In the genomic region with DNA sequence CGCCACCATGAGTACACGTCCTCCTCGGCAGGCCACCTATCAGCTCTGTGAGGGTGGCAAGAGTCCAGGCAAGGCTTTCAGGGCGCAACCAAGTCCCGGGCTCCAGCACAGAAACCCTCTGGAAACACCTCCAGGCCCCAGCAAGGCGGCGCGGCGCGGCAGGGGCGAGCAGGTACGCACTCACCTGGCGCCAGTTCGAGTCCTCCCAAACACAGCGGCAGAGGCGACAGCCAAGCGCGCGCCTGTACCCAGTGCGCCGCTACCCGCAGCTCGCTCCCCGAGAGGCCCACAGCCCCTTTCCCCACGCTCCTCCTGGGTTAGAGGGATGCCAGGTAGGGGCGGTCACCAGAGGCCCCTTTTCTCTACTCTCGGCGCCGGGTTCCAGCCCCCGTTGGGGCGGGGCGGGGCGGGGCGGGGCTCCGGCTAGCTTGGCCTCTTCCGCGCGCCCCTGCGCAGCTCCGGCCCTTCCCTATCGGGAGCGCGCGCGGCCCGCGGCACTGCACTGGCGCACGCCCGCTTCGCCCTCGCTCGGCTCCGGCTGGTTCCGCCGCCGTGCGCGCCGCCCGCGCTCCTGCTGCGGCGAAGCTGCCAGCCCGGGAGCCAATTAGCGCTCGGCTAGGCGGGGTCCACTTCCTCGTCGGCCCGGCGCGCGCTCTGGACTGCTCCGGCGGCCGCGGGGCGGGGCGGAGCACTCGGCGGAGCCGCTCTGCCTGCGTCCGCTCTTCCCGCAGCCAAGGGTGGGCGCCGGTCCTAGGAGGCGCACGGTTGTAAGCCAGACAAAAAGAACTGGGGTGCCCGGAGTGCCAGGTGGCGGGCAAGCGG, we compare ENCODE assay signal across 1 cellular context.
TF ChIP-seq lines count a peak whose summit lies in the region.

TSS of gene NMRK1 (minus strand) at position 332 of the 822 bp plus-strand sequence. CDS start 5,040 bp downstream, outside the sequence.
A gene with protein sequence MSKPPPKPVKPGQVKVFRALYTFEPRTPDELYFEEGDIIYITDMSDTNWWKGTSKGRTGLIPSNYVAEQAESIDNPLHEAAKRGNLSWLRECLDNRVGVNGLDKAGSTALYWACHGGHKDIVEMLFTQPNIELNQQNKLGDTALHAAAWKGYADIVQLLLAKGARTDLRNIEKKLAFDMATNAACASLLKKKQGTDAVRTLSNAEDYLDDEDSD (plus strand): TSS at position 691 of the 822 bp plus-strand sequence. CDS start 179 bp downstream, outside the sequence.

TF ChIP-seq in HEK293, 187 proteins besides CTCF, POLR2A, EP300 and RAD21 (continued from another document and continues in another):
- TF ChIP-seq, protein P1, sequence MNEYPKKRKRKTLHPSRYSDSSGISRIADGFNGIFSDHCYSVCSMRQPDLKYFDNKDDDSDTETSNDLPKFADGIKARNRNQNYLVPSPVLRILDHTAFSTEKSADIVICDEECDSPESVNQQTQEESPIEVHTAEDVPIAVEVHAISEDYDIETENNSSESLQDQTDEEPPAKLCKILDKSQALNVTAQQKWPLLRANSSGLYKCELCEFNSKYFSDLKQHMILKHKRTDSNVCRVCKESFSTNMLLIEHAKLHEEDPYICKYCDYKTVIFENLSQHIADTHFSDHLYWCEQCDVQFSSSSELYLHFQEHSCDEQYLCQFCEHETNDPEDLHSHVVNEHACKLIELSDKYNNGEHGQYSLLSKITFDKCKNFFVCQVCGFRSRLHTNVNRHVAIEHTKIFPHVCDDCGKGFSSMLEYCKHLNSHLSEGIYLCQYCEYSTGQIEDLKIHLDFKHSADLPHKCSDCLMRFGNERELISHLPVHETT (tag by site-specific recombination; IDR thresholded peaks at IDR 0.05) = no peak
- TF ChIP-seq ZNF660 (tag by site-specific recombination; IDR thresholded peaks at IDR 0.05) (no peak), ZNF324 (tag by site-specific recombination; IDR thresholded peaks at IDR 0.05) (no peak), PBX3 (CRISPR knock-in tag; IDR thresholded peaks at IDR 0.05) (peak; percentile 56; the same call in 1 of the 2 replicates), ZNF792 (tag by site-specific recombination; IDR thresholded peaks at IDR 0.05) (no peak), ZNF777 (tag by site-specific recombination; IDR thresholded peaks at IDR 0.05; ENCODE audit: borderline replicate concordance) (no peak), ZSCAN16 (tag by site-specific recombination; IDR thresholded peaks at IDR 0.05) (no peak), ZBTB7A (tag by site-specific recombination; IDR thresholded peaks at IDR 0.05; ENCODE audit: low read depth) (no peak), ZNF10 (tag by site-specific recombination; IDR thresholded peaks at IDR 0.05) (peak; percentile 45; the same call in 1 of the 2 replicates), ZBTB48 (tag by site-specific recombination; IDR thresholded peaks at IDR 0.05) (peak; percentile 26; the same call in 1 of the 2 replicates), ZNF214 (tag by site-specific recombination; IDR thresholded peaks at IDR 0.05; ENCODE audit: borderline replicate concordance) (no peak), ZNF776 (tag by site-specific recombination; IDR thresholded peaks at IDR 0.05; ENCODE audit: borderline replicate concordance) (no peak), MEIS1 (CRISPR knock-in tag; IDR thresholded peaks at IDR 0.05; ENCODE audit: borderline replicate concordance) (no peak), RBAK (tag by site-specific recombination; IDR thresholded peaks at IDR 0.05) (no peak), KLF1 (tag by site-specific recombination; IDR thresholded peaks at IDR 0.05) (no peak; the same call in 1 of the 2 replicates), ZNF707 (tag by site-specific recombination; IDR thresholded peaks at IDR 0.05) (no peak), ZNF350 (tag by site-specific recombination; IDR thresholded peaks at IDR 0.05) (no peak), SP3 (tag by site-specific recombination; IDR thresholded peaks at IDR 0.05) (peak; percentile 58), OSR2 (tag by site-specific recombination; IDR thresholded peaks at IDR 0.05) (no peak), ZNF37A (tag by site-specific recombination; IDR thresholded peaks at IDR 0.05) (no peak), ZNF18 (tag by site-specific recombination; IDR thresholded peaks at IDR 0.05) (no peak), ZNF501 (tag by site-specific recombination; IDR thresholded peaks at IDR 0.05) (peak; percentile 49; the same call in 1 of the 2 replicates), ZNF184 (tag by site-specific recombination; IDR thresholded peaks at IDR 0.05) (no peak), ZBTB17 (tag by site-specific recombination; IDR thresholded peaks at IDR 0.05) (no peak), OVOL3 (tag by site-specific recombination; IDR thresholded peaks at IDR 0.05) (no peak), ZNF558 (tag by site-specific recombination; IDR thresholded peaks at IDR 0.05) (no peak), ZNF596 (tag by site-specific recombination; IDR thresholded peaks at IDR 0.05) (no peak), KLF10 (tag by site-specific recombination; IDR thresholded peaks at IDR 0.05) (0 out of 2 replicates have a peak, but pooled peaks have one; percentile 8), ZNF544 (tag by site-specific recombination; IDR thresholded peaks at IDR 0.05) (no peak), ZFP41 (tag by site-specific recombination; IDR thresholded peaks at IDR 0.05; ENCODE audit: borderline replicate concordance) (no peak), ZNF791 (tag by site-specific recombination; IDR thresholded peaks at IDR 0.05) (no peak), ZNF266 (tag by site-specific recombination; IDR thresholded peaks at IDR 0.05; ENCODE audit: low read depth) (no peak), ZBTB8A (tag by site-specific recombination; IDR thresholded peaks at IDR 0.05) (peak; percentile 50), ZNF549 (tag by site-specific recombination; IDR thresholded peaks at IDR 0.05) (no peak), ZNF221 (tag by site-specific recombination; IDR thresholded peaks at IDR 0.05; ENCODE audit: borderline replicate concordance) (no peak), ZEB2 (tag by site-specific recombination; IDR thresholded peaks at IDR 0.05) (peak; percentile 51), ZNF211 (tag by site-specific recombination; IDR thresholded peaks at IDR 0.05; ENCODE audit: low read depth) (no peak), EGR2 (tag by site-specific recombination; IDR thresholded peaks at IDR 0.05; ENCODE audit: low read depth) (no peak), ZNF404 (tag by site-specific recombination; IDR thresholded peaks at IDR 0.05) (no peak), ZNF610 (tag by site-specific recombination; IDR thresholded peaks at IDR 0.05; ENCODE audit: borderline replicate concordance) (peak; percentile 79; the same call in 1 of the 2 replicates), ZNF692 (tag by site-specific recombination; IDR thresholded peaks at IDR 0.05) (peak; percentile 75; the same call in 1 of the 2 replicates), KLF7 (tag by site-specific recombination; IDR thresholded peaks at IDR 0.05; ENCODE audit: borderline replicate concordance) (peak; percentile 50; the same call in 1 of the 2 replicates), TCF7L2 (IDR thresholded peaks at IDR 0.05; ENCODE audit: borderline replicate concordance, low read depth, low read length) (no peak), ZNF202 (tag by site-specific recombination; IDR thresholded peaks at IDR 0.05; ENCODE audit: borderline replicate concordance) (no peak), HOXD13 (CRISPR knock-in tag; IDR thresholded peaks at IDR 0.05; ENCODE audit: borderline replicate concordance) (no peak), ZNF341 (tag by site-specific recombination; IDR thresholded peaks at IDR 0.05; ENCODE audit: low read depth) (peak; percentile 96), ZNF146 (tag by site-specific recombination; IDR thresholded peaks at IDR 0.05) (no peak), ZBTB21 (tag by site-specific recombination; IDR thresholded peaks at IDR 0.05) (no peak), ZNF169 (tag by site-specific recombination; IDR thresholded peaks at IDR 0.05) (no peak), ATF2 (tag by site-specific recombination; IDR thresholded peaks at IDR 0.05; ENCODE audit: low read depth) (no peak), ZNF366 (tag by site-specific recombination; conservative IDR thresholded peaks at IDR 0.05) (no peak), ZNF174 (tag by site-specific recombination; IDR thresholded peaks at IDR 0.05) (no peak), ZXDB (tag by site-specific recombination; IDR thresholded peaks at IDR 0.05) (no peak; the same call in 1 of the 2 replicates), SCRT2 (tag by site-specific recombination; IDR thresholded peaks at IDR 0.05) (no peak)
- TF ChIP-seq, protein P2, sequence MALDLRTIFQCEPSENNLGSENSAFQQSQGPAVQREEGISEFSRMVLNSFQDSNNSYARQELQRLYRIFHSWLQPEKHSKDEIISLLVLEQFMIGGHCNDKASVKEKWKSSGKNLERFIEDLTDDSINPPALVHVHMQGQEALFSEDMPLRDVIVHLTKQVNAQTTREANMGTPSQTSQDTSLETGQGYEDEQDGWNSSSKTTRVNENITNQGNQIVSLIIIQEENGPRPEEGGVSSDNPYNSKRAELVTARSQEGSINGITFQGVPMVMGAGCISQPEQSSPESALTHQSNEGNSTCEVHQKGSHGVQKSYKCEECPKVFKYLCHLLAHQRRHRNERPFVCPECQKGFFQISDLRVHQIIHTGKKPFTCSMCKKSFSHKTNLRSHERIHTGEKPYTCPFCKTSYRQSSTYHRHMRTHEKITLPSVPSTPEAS (tag by site-specific recombination; IDR thresholded peaks at IDR 0.05) = no peak
- TF ChIP-seq, protein P3, sequence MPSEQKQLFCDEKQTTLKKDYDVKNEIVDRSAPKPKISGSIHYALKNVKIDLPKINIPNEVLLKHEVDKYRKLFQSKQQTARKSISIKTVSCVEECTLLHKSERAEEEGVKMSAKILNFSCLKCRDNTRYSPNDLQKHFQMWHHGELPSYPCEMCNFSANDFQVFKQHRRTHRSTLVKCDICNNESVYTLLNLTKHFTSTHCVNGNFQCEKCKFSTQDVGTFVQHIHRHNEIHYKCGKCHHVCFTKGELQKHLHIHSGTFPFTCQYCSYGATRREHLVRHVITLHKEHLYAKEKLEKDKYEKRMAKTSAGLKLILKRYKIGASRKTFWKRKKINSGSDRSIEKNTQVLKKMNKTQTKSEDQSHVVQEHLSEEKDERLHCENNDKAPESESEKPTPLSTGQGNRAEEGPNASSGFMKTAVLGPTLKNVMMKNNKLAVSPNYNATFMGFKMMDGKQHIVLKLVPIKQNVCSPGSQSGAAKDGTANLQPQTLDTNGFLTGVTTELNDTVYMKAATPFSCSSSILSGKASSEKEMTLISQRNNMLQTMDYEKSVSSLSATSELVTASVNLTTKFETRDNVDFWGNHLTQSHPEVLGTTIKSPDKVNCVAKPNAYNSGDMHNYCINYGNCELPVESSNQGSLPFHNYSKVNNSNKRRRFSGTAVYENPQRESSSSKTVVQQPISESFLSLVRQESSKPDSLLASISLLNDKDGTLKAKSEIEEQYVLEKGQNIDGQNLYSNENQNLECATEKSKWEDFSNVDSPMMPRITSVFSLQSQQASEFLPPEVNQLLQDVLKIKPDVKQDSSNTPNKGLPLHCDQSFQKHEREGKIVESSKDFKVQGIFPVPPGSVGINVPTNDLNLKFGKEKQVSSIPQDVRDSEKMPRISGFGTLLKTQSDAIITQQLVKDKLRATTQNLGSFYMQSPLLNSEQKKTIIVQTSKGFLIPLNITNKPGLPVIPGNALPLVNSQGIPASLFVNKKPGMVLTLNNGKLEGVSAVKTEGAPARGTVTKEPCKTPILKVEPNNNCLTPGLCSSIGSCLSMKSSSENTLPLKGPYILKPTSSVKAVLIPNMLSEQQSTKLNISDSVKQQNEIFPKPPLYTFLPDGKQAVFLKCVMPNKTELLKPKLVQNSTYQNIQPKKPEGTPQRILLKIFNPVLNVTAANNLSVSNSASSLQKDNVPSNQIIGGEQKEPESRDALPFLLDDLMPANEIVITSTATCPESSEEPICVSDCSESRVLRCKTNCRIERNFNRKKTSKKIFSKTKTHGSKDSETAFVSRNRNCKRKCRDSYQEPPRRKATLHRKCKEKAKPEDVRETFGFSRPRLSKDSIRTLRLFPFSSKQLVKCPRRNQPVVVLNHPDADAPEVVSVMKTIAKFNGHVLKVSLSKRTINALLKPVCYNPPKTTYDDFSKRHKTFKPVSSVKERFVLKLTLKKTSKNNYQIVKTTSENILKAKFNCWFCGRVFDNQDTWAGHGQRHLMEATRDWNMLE (tag by site-specific recombination; conservative IDR thresholded peaks at IDR 0.05; ENCODE audit: low read depth) = no peak
